Comparison of ENCODE assay signal across 1 cellular context in genomic region chr4:155889036-155889793, GRCh38.
TF ChIP-seq lines count a peak whose summit lies in the region.

No MANE protein-coding gene starts in this region.

TF ChIP-seq in GM12878, 131 proteins besides CTCF, POLR2A, EP300 and RAD21 (continued from another document):
- TF ChIP-seq SKIL (IDR thresholded peaks at IDR 0.05; ENCODE audit: low read depth, poor library complexity, severe bottlenecking) (peak; percentile 82), SMAD5 (IDR thresholded peaks at IDR 0.05; ENCODE audit: low read depth) (no peak), TCF12 (IDR thresholded peaks at IDR 0.05; ENCODE audit: low read depth, low read length) (0 out of 2 replicates have a peak, but pooled peaks have one; percentile 35), ZBTB40 (IDR thresholded peaks at IDR 0.05; ENCODE audit: borderline replicate concordance) (peak; percentile 47; the same call in 1 of the 2 replicates), BMI1 (IDR thresholded peaks at IDR 0.05; ENCODE audit: borderline replicate concordance) (0 out of 2 replicates have a peak, but pooled peaks have one; percentile 45), ETV6 (conservative IDR thresholded peaks at IDR 0.05 in 1 of 2, IDR thresholded peaks at IDR 0.05 in 1 of 2; ENCODE audit: borderline replicate concordance in 1 of 2, low read depth in 1 of 2) (no peak), BCL11A (IDR thresholded peaks at IDR 0.05; ENCODE audit: low read depth, low read length) (peak; percentile 81), SRF (IDR thresholded peaks at IDR 0.05; ENCODE audit: low read depth in 2 of 2, low read length in 2 of 2) (no peak), KDM1A (IDR thresholded peaks at IDR 0.05; ENCODE audit: borderline replicate concordance) (no peak), ZNF384 (IDR thresholded peaks at IDR 0.05; ENCODE audit: borderline replicate concordance, low read depth, low read length) (no peak), IKZF2 (IDR thresholded peaks at IDR 0.05) (peak; percentile 82 to 87; a peak in 3 of 4 replicates), NBN (IDR thresholded peaks at IDR 0.05) (peak; percentile 63), SMAD1 (IDR thresholded peaks at IDR 0.05; ENCODE audit: low read depth, partially characterized antibody) (peak; percentile 85), IKZF1 (conservative IDR thresholded peaks at IDR 0.05) (peak; percentile 69), HSF1 (IDR thresholded peaks at IDR 0.05; ENCODE audit: low read depth, low read length) (no peak), HDAC2 (IDR thresholded peaks at IDR 0.05) (no peak), JUND (IDR thresholded peaks at IDR 0.05; ENCODE audit: low read depth, low read length) (peak; percentile 45; the same call in 1 of the 2 replicates), CHD4 (IDR thresholded peaks at IDR 0.05) (no peak), MTA2 (IDR thresholded peaks at IDR 0.05; ENCODE audit: low read depth) (peak; percentile 98), ZNF217 (IDR thresholded peaks at IDR 0.05) (peak; percentile 54; the same call in 1 of the 2 replicates), NFIC (IDR thresholded peaks at IDR 0.05; ENCODE audit: low read depth, low read length) (no peak), BHLHE40 (IDR thresholded peaks at IDR 0.05; ENCODE audit: borderline replicate concordance in 1 of 2, low read depth in 2 of 2, low read length in 1 of 2) (peak in 1 of 2 experiments; percentile 69; a peak in 1 of 4 replicates), ZNF687 (IDR thresholded peaks at IDR 0.05) (0 out of 2 replicates have a peak, but pooled peaks have one; percentile 37), RELB (IDR thresholded peaks at IDR 0.05; ENCODE audit: low read depth) (peak; percentile 67), SUZ12 (IDR thresholded peaks at IDR 0.05; ENCODE audit: unreplicated experiment) (no peak), TBL1XR1 (IDR thresholded peaks at IDR 0.05; ENCODE audit: low read depth, low read length) (no peak), ATF7 (IDR thresholded peaks at IDR 0.05; ENCODE audit: low read depth) (peak; percentile 77), ZNF24 (IDR thresholded peaks at IDR 0.05) (peak; percentile 84), MEF2B (IDR thresholded peaks at IDR 0.05; ENCODE audit: partially characterized antibody, poor library complexity, severe bottlenecking) (peak; percentile 55)
- TF ChIP-seq, protein P1, sequence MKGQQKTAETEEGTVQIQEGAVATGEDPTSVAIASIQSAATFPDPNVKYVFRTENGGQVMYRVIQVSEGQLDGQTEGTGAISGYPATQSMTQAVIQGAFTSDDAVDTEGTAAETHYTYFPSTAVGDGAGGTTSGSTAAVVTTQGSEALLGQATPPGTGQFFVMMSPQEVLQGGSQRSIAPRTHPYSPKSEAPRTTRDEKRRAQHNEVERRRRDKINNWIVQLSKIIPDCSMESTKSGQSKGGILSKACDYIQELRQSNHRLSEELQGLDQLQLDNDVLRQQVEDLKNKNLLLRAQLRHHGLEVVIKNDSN (IDR thresholded peaks at IDR 0.05; ENCODE audit: borderline replicate concordance, extremely low read length, insufficient read depth, low read depth, low read length) = no peak
- TF ChIP-seq, protein P2, sequence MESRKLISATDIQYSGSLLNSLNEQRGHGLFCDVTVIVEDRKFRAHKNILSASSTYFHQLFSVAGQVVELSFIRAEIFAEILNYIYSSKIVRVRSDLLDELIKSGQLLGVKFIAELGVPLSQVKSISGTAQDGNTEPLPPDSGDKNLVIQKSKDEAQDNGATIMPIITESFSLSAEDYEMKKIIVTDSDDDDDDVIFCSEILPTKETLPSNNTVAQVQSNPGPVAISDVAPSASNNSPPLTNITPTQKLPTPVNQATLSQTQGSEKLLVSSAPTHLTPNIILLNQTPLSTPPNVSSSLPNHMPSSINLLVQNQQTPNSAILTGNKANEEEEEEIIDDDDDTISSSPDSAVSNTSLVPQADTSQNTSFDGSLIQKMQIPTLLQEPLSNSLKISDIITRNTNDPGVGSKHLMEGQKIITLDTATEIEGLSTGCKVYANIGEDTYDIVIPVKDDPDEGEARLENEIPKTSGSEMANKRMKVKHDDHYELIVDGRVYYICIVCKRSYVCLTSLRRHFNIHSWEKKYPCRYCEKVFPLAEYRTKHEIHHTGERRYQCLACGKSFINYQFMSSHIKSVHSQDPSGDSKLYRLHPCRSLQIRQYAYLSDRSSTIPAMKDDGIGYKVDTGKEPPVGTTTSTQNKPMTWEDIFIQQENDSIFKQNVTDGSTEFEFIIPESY (IDR thresholded peaks at IDR 0.05) = no peak
- TF ChIP-seq, protein P3, sequence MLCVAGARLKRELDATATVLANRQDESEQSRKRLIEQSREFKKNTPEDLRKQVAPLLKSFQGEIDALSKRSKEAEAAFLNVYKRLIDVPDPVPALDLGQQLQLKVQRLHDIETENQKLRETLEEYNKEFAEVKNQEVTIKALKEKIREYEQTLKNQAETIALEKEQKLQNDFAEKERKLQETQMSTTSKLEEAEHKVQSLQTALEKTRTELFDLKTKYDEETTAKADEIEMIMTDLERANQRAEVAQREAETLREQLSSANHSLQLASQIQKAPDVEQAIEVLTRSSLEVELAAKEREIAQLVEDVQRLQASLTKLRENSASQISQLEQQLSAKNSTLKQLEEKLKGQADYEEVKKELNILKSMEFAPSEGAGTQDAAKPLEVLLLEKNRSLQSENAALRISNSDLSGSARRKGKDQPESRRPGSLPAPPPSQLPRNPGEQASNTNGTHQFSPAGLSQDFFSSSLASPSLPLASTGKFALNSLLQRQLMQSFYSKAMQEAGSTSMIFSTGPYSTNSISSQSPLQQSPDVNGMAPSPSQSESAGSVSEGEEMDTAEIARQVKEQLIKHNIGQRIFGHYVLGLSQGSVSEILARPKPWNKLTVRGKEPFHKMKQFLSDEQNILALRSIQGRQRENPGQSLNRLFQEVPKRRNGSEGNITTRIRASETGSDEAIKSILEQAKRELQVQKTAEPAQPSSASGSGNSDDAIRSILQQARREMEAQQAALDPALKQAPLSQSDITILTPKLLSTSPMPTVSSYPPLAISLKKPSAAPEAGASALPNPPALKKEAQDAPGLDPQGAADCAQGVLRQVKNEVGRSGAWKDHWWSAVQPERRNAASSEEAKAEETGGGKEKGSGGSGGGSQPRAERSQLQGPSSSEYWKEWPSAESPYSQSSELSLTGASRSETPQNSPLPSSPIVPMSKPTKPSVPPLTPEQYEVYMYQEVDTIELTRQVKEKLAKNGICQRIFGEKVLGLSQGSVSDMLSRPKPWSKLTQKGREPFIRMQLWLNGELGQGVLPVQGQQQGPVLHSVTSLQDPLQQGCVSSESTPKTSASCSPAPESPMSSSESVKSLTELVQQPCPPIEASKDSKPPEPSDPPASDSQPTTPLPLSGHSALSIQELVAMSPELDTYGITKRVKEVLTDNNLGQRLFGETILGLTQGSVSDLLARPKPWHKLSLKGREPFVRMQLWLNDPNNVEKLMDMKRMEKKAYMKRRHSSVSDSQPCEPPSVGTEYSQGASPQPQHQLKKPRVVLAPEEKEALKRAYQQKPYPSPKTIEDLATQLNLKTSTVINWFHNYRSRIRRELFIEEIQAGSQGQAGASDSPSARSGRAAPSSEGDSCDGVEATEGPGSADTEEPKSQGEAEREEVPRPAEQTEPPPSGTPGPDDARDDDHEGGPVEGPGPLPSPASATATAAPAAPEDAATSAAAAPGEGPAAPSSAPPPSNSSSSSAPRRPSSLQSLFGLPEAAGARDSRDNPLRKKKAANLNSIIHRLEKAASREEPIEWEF (IDR thresholded peaks at IDR 0.05; ENCODE audit: insufficient replicate concordance, low read depth, low read length) = peak; percentile 50
- TF ChIP-seq, protein P4, sequence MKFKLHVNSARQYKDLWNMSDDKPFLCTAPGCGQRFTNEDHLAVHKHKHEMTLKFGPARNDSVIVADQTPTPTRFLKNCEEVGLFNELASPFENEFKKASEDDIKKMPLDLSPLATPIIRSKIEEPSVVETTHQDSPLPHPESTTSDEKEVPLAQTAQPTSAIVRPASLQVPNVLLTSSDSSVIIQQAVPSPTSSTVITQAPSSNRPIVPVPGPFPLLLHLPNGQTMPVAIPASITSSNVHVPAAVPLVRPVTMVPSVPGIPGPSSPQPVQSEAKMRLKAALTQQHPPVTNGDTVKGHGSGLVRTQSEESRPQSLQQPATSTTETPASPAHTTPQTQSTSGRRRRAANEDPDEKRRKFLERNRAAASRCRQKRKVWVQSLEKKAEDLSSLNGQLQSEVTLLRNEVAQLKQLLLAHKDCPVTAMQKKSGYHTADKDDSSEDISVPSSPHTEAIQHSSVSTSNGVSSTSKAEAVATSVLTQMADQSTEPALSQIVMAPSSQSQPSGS (IDR thresholded peaks at IDR 0.05; ENCODE audit: low read length) = no peak
